8 cellular contexts compared by ENCODE assay signal in genomic region chr12:24172031-24172772, GRCh38.
A peak's percentile ranks its signal among the peaks of the same experiment; 100 is the strongest.
DNase-seq lines count a peak whose midpoint lies in the region; ATAC-seq and TF ChIP-seq lines count a peak whose summit lies in the region.

No MANE protein-coding gene starts in this region.

- H3K27ac ChIP-seq in iPS DF 6.9 (ENCODE audit: low read length): no peak overlapping the region

- H3K27me3 ChIP-seq in iPS DF 6.9 (ENCODE audit: control insufficient read depth, insufficient read depth, low read length): no peaks in the 10 kb centered on the region

- intact Hi-C loops in cardiac septum (cut with DNase I): no loop called here

- H3K4me1 Mint-ChIP-seq in endothelial cell (ENCODE audit: unreplicated experiment): no peaks in the 10 kb centered on the region

- no peaks in the 10 kb centered on the region for H3K36me3 ChIP-seq in iPS DF 6.9 (ENCODE audit: control insufficient read depth, insufficient read depth, low read length)

- no peak overlapping the region for H3K4me3 ChIP-seq in iPS DF 6.9 (ENCODE audit: low read length)

- no peak overlapping the region for H3K4me3 Mint-ChIP-seq in endothelial cell (ENCODE audit: unreplicated experiment)

- ATAC-seq in GM18517 (IDR thresholded peaks at IDR 0.05; ENCODE audit: unreplicated experiment): peak; percentile 71
- peak; percentile 66 for ATAC-seq in GM21737 (IDR thresholded peaks at IDR 0.05; ENCODE audit: unreplicated experiment)
- peak; percentile 64 for ATAC-seq in HG03354 (IDR thresholded peaks at IDR 0.05; ENCODE audit: poor library complexity, severe bottlenecking, unreplicated experiment)

- H3K4me1 ChIP-seq in iPS DF 6.9 (ENCODE audit: control insufficient read depth, insufficient read depth, low read length): no peaks in the 10 kb centered on the region; the same call in 1 of the 2 replicates

- WGBS in iPS DF 6.9 (ENCODE audit: insufficient coverage, insufficient read length): no CpG with 5 or more reads among the region's 13 CpGs

- H3K27me3 Mint-ChIP-seq in endothelial cell (ENCODE audit: unreplicated experiment): peaks cover 4% of the 10 kb centered on the region

- TF ChIP-seq CTCF in endothelial cell (IDR thresholded peaks at IDR 0.05; ENCODE audit: unreplicated experiment): no peak

- no peak overlapping the region for H3K27ac Mint-ChIP-seq in endothelial cell (ENCODE audit: unreplicated experiment)

- no peaks in the 10 kb centered on the region for H3K9me3 ChIP-seq in iPS DF 6.9 (ENCODE audit: control insufficient read depth, insufficient read depth, low read length)

- no peaks in the 10 kb centered on the region for H3K36me3 Mint-ChIP-seq in endothelial cell (ENCODE audit: low read depth, unreplicated experiment)

- H3K9me3 Mint-ChIP-seq in endothelial cell (ENCODE audit: unreplicated experiment): no peaks in the 10 kb centered on the region

- DNase-seq in iPS DF 6.9 (ENCODE audit: low read depth, low spot score): peak; percentile 33
- no peak for DNase-seq in endothelial cell (ENCODE audit: low spot score)
- no peak for DNase-seq in HK-2 (ENCODE audit: unreplicated experiment)
- no peak for DNase-seq in cardiac septum (ENCODE audit: low spot score)
- DNase-seq in NCI-H2227 (lab: John Stamatoyannopoulos, UW; ENCODE audit: unreplicated experiment): no peak
